In the genomic region with DNA sequence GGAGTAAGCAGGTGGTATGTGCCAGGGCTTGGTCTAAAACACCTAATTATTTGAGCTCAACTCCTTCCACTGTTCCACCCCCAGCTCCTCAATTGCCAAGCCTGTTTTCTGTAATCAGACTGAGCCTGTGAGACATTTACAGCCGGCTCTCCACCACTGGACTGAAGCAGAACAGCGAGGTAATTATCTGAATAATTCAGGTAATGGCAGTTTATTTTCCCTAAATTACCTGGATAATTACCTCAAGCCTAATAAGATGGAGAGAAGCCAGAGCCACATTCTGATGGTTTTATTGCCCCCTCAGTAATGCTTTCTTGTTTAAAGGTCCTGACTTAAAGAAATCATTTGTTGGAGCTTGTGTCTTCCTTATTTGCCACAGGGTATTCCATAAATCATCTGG, we compare ENCODE assay signal across 20 cellular contexts.
"Had no signal": no experiment of that assay in that cellular context is flagged by ENCODE, and none has a peak within 500 bp of the region (broad histone marks: within the 10 kb centered on the region; RNA-seq: fewer than 3 reads in every experiment).

No MANE protein-coding gene starts in this region.

- H3K4me3 ChIP-seq: ascending aorta, cardiac muscle cell, colonic mucosa, esophagus squamous epithelium, right atrium auricular region, suprapubic skin, tibial artery had no signal

- DNase-seq: activated CD4-positive, alpha-beta T cell treated with anti-CD3 and anti-CD28 coated beads for 36 hours; activated CD4-positive, CD25-positive, alpha-beta regulatory T cell; activated effector memory CD4-positive, alpha-beta T cell treated with Interleukin-2 at 50 U/mL for 16 hours; activated naive CD4-positive, alpha-beta T cell treated with Interleukin-2 at 50 U/mL for 16 hours; activated T-cell treated with anti-CD3 and anti-CD28 coated beads for 4 hours; activated T-cell treated with anti-CD3 and anti-CD28 coated beads, Interleukin-2, amount 50 U/mL, for 72 hours; cerebellar nuclear complex; colonic mucosa; effector CD8-positive, alpha-beta T cell; esophagus squamous epithelium; left ventricle myocardium superior; naive thymus-derived CD4-positive, alpha-beta T cell; occipital lobe; stimulated activated naive CD4-positive, alpha-beta T cell; tibial artery had no signal

- H3K36me3 ChIP-seq: cardiac muscle cell, colonic mucosa, esophagus squamous epithelium, right atrium auricular region, suprapubic skin, tibial artery had no signal

- H3K4me1 ChIP-seq: ascending aorta, colonic mucosa, esophagus squamous epithelium, suprapubic skin, tibial artery had no signal

- H3K9me3 ChIP-seq: ascending aorta, colonic mucosa, esophagus squamous epithelium, right atrium auricular region, suprapubic skin, tibial artery had no signal

- H3K27ac ChIP-seq: ascending aorta, cardiac muscle cell, colonic mucosa, epithelial cell of prostate, esophagus squamous epithelium, right atrium auricular region, suprapubic skin, tibial artery had no signal
